ENCODE assay signal across 1 cellular context in the genomic region with DNA sequence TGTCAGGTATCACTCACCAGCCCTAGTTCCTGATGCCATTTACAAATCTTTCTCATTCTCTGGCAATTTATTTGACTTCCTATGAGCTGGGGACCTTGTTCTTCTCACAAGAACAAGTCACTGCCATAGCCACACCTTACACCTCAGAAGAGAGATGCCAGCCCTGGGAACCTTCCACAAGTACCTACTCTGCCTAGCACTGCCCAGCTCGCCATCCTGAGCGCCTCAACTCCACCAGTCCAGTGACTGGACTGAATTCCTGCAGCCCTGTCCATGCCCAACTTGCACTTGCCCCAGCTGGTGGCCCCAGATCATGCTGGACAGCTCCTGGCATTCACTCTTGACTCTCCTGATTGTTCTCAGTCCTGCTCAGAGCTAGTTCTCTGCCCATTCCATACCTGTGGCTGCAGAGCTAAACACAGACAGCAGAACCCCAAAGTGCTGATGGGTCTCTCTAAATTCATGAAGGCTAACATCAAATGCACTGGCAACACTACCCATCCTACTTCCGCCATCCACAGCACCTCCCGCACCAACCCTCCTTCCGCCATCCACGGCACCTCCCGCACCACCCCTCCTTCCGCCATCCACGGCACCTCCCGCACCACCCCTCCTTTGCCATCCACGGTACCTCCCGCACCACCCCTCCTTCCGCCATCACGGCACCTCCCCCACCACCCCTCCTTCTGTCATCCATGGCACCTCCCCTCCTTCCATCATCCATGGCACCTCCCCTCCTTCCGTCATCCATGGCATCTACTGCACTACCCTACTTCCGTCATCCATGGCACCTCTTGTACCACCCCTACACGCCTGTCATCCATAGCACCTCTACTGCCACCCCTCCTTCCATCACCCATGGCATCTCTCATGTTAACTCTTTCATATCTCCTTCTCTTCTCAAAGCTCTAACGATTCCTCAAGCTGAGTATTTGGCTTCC.
TF ChIP-seq lines count a peak whose summit lies in the region.

No MANE protein-coding gene starts in this region.

TF ChIP-seq in K562, 482 proteins besides CTCF, POLR2A, EP300 and RAD21 (continued from another document and continues in another):
- TF ChIP-seq CBX2 (IDR thresholded peaks at IDR 0.05; ENCODE audit: insufficient read depth, low read length, poor library complexity, severe bottlenecking), result no peak
- no peak for TF ChIP-seq FOXJ2 (tag; IDR thresholded peaks at IDR 0.05)
- TF ChIP-seq MAFK (IDR thresholded peaks at IDR 0.05; ENCODE audit: low read length), result 0 out of 2 replicates have a peak, but pooled peaks have one; percentile 16
- no peak for TF ChIP-seq KAT8 (IDR thresholded peaks at IDR 0.05; ENCODE audit: low read depth)
- TF ChIP-seq, protein P1, sequence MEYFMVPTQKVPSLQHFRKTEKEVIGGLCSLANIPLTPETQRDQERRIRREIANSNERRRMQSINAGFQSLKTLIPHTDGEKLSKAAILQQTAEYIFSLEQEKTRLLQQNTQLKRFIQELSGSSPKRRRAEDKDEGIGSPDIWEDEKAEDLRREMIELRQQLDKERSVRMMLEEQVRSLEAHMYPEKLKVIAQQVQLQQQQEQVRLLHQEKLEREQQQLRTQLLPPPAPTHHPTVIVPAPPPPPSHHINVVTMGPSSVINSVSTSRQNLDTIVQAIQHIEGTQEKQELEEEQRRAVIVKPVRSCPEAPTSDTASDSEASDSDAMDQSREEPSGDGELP (CRISPR knock-in tag; IDR thresholded peaks at IDR 0.05; ENCODE audit: borderline replicate concordance), result no peak
- 0 out of 2 replicates have a peak, but pooled peaks have one; percentile 74 for TF ChIP-seq ZNF76 (CRISPR knock-in tag; IDR thresholded peaks at IDR 0.05; ENCODE audit: borderline replicate concordance)
- TF ChIP-seq ZFPM2 (CRISPR knock-in tag; IDR thresholded peaks at IDR 0.05), result no peak
- no peak; the same call in 1 of the 2 replicates for TF ChIP-seq MTA1 (IDR thresholded peaks at IDR 0.05; ENCODE audit: borderline replicate concordance)
- TF ChIP-seq, protein P2, sequence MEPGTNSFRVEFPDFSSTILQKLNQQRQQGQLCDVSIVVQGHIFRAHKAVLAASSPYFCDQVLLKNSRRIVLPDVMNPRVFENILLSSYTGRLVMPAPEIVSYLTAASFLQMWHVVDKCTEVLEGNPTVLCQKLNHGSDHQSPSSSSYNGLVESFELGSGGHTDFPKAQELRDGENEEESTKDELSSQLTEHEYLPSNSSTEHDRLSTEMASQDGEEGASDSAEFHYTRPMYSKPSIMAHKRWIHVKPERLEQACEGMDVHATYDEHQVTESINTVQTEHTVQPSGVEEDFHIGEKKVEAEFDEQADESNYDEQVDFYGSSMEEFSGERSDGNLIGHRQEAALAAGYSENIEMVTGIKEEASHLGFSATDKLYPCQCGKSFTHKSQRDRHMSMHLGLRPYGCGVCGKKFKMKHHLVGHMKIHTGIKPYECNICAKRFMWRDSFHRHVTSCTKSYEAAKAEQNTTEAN (CRISPR knock-in tag; IDR thresholded peaks at IDR 0.05), result no peak
- TF ChIP-seq, protein P3, sequence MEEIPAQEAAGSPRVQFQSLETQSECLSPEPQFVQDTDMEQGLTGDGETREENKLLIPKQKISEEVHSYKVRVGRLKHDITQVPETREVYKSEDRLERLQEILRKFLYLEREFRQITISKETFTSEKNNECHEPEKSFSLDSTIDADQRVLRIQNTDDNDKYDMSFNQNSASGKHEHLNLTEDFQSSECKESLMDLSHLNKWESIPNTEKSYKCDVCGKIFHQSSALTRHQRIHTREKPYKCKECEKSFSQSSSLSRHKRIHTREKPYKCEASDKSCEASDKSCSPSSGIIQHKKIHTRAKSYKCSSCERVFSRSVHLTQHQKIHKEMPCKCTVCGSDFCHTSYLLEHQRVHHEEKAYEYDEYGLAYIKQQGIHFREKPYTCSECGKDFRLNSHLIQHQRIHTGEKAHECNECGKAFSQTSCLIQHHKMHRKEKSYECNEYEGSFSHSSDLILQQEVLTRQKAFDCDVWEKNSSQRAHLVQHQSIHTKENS (CRISPR knock-in tag; IDR thresholded peaks at IDR 0.05), result no peak
- no peak for TF ChIP-seq NEUROD1 (IDR thresholded peaks at IDR 0.05; ENCODE audit: borderline replicate concordance, low read depth, low read length, partially characterized antibody)
- no peak for TF ChIP-seq SRSF9 (IDR thresholded peaks at IDR 0.05; ENCODE audit: borderline replicate concordance, low read depth, low read length)
- TF ChIP-seq BRD4 (IDR thresholded peaks at IDR 0.05), result peak; percentile 49; the same call in 1 of the 2 replicates
- TF ChIP-seq FIP1L1 (IDR thresholded peaks at IDR 0.05; ENCODE audit: low read depth, low read length, poor library complexity, severe bottlenecking), result no peak
- peak; percentile 82 for TF ChIP-seq ELF4 (CRISPR knock-in tag; IDR thresholded peaks at IDR 0.05)
- no peak for TF ChIP-seq MTF1 (CRISPR knock-in tag; IDR thresholded peaks at IDR 0.05; ENCODE audit: borderline replicate concordance)
- no peak for TF ChIP-seq ZC3H4 (CRISPR knock-in tag; IDR thresholded peaks at IDR 0.05; ENCODE audit: borderline replicate concordance)
- no peak for TF ChIP-seq NUFIP1 (IDR thresholded peaks at IDR 0.05; ENCODE audit: partially characterized antibody)
- peak; percentile 8 for TF ChIP-seq RBBP5 (IDR thresholded peaks at IDR 0.05; ENCODE audit: borderline replicate concordance, insufficient read depth, low read length, poor library complexity, severe bottlenecking)
- no peak for TF ChIP-seq RBM15 (IDR thresholded peaks at IDR 0.05; ENCODE audit: insufficient read depth, low read length)
- TF ChIP-seq, protein P4, sequence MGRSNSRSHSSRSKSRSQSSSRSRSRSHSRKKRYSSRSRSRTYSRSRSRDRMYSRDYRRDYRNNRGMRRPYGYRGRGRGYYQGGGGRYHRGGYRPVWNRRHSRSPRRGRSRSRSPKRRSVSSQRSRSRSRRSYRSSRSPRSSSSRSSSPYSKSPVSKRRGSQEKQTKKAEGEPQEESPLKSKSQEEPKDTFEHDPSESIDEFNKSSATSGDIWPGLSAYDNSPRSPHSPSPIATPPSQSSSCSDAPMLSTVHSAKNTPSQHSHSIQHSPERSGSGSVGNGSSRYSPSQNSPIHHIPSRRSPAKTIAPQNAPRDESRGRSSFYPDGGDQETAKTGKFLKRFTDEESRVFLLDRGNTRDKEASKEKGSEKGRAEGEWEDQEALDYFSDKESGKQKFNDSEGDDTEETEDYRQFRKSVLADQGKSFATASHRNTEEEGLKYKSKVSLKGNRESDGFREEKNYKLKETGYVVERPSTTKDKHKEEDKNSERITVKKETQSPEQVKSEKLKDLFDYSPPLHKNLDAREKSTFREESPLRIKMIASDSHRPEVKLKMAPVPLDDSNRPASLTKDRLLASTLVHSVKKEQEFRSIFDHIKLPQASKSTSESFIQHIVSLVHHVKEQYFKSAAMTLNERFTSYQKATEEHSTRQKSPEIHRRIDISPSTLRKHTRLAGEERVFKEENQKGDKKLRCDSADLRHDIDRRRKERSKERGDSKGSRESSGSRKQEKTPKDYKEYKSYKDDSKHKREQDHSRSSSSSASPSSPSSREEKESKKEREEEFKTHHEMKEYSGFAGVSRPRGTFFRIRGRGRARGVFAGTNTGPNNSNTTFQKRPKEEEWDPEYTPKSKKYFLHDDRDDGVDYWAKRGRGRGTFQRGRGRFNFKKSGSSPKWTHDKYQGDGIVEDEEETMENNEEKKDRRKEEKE (IDR thresholded peaks at IDR 0.05; ENCODE audit: borderline replicate concordance in 1 of 2, control insufficient read depth in 1 of 2, low read depth in 2 of 2, low read length in 1 of 2), result no peak
- TF ChIP-seq MYC (IDR thresholded peaks at IDR 0.05; ENCODE audit: low read depth, low read length), result peak; percentile 30; the same call in 1 of the 2 replicates
- TF ChIP-seq MYC (CRISPR knock-in tag; IDR thresholded peaks at IDR 0.05; ENCODE audit: borderline replicate concordance, low read depth), result peak; percentile 73; the same call in 1 of the 2 replicates
- TF ChIP-seq, protein P5, sequence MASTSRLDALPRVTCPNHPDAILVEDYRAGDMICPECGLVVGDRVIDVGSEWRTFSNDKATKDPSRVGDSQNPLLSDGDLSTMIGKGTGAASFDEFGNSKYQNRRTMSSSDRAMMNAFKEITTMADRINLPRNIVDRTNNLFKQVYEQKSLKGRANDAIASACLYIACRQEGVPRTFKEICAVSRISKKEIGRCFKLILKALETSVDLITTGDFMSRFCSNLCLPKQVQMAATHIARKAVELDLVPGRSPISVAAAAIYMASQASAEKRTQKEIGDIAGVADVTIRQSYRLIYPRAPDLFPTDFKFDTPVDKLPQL (IDR thresholded peaks at IDR 0.05; ENCODE audit: extremely low read depth, insufficient read length), result no peak
- TF ChIP-seq ETS2 (tag; IDR thresholded peaks at IDR 0.05; ENCODE audit: borderline replicate concordance, poor library complexity, severe bottlenecking), result no peak
- TF ChIP-seq, protein P6, sequence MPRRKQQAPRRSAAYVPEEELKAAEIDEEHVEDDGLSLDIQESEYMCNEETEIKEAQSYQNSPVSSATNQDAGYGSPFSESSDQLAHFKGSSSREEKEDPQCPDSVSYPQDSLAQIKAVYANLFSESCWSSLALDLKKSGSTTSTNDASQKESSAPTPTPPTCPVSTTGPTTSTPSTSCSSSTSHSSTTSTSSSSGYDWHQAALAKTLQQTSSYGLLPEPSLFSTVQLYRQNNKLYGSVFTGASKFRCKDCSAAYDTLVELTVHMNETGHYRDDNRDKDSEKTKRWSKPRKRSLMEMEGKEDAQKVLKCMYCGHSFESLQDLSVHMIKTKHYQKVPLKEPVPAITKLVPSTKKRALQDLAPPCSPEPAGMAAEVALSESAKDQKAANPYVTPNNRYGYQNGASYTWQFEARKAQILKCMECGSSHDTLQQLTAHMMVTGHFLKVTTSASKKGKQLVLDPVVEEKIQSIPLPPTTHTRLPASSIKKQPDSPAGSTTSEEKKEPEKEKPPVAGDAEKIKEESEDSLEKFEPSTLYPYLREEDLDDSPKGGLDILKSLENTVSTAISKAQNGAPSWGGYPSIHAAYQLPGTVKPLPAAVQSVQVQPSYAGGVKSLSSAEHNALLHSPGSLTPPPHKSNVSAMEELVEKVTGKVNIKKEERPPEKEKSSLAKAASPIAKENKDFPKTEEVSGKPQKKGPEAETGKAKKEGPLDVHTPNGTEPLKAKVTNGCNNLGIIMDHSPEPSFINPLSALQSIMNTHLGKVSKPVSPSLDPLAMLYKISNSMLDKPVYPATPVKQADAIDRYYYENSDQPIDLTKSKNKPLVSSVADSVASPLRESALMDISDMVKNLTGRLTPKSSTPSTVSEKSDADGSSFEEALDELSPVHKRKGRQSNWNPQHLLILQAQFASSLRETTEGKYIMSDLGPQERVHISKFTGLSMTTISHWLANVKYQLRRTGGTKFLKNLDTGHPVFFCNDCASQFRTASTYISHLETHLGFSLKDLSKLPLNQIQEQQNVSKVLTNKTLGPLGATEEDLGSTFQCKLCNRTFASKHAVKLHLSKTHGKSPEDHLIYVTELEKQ (CRISPR knock-in tag; IDR thresholded peaks at IDR 0.05), result no peak
- TF ChIP-seq NONO (IDR thresholded peaks at IDR 0.05; ENCODE audit: low read depth in 2 of 2, low read length in 1 of 2), result no peak
- TF ChIP-seq, protein P7, sequence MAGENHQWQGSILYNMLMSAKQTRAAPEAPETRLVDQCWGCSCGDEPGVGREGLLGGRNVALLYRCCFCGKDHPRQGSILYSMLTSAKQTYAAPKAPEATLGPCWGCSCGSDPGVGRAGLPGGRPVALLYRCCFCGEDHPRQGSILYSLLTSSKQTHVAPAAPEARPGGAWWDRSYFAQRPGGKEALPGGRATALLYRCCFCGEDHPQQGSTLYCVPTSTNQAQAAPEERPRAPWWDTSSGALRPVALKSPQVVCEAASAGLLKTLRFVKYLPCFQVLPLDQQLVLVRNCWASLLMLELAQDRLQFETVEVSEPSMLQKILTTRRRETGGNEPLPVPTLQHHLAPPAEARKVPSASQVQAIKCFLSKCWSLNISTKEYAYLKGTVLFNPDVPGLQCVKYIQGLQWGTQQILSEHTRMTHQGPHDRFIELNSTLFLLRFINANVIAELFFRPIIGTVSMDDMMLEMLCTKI (IDR thresholded peaks at IDR 0.05; ENCODE audit: partially characterized antibody), result no peak
- TF ChIP-seq BDP1 (IDR thresholded peaks at IDR 0.05; ENCODE audit: insufficient read depth, insufficient read length), result no peak
- TF ChIP-seq, protein P8, sequence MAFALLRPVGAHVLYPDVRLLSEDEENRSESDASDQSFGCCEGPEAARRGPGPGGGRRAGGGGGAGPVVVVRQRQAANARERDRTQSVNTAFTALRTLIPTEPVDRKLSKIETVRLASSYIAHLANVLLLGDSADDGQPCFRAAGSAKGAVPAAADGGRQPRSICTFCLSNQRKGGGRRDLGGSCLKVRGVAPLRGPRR (CRISPR knock-in tag; IDR thresholded peaks at IDR 0.05), result no peak
- no peak for TF ChIP-seq POLR3G (IDR thresholded peaks at IDR 0.05; ENCODE audit: extremely low read depth, insufficient read length, insufficient replicate concordance)
- TF ChIP-seq FOXP1 (CRISPR knock-in tag; IDR thresholded peaks at IDR 0.05), result peak; percentile 84; the same call in 1 of the 2 replicates
- TF ChIP-seq NCOA4 (IDR thresholded peaks at IDR 0.05; ENCODE audit: partially characterized antibody), result no peak
- TF ChIP-seq SMARCA4 (IDR thresholded peaks at IDR 0.05), result no peak
- TF ChIP-seq, protein P9, sequence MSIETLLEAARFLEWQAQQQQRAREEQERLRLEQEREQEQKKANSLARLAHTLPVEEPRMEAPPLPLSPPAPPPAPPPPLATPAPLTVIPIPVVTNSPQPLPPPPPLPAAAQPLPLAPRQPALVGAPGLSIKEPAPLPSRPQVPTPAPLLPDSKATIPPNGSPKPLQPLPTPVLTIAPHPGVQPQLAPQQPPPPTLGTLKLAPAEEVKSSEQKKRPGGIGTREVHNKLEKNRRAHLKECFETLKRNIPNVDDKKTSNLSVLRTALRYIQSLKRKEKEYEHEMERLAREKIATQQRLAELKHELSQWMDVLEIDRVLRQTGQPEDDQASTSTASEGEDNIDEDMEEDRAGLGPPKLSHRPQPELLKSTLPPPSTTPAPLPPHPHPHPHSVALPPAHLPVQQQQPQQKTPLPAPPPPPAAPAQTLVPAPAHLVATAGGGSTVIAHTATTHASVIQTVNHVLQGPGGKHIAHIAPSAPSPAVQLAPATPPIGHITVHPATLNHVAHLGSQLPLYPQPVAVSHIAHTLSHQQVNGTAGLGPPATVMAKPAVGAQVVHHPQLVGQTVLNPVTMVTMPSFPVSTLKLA (conservative IDR thresholded peaks at IDR 0.05), result no peak
- no peak for TF ChIP-seq ZNF347 (CRISPR knock-in tag; IDR thresholded peaks at IDR 0.05; ENCODE audit: low read depth)
- no peak for TF ChIP-seq PPARD (CRISPR knock-in tag; IDR thresholded peaks at IDR 0.05)
- peak; percentile 54 for TF ChIP-seq POLR2G (IDR thresholded peaks at IDR 0.05; ENCODE audit: low read depth, low read length)
- peak; percentile 78; the same call in 1 of the 2 replicates for TF ChIP-seq E2F3 (CRISPR knock-in tag; IDR thresholded peaks at IDR 0.05)
- TF ChIP-seq, protein P10, sequence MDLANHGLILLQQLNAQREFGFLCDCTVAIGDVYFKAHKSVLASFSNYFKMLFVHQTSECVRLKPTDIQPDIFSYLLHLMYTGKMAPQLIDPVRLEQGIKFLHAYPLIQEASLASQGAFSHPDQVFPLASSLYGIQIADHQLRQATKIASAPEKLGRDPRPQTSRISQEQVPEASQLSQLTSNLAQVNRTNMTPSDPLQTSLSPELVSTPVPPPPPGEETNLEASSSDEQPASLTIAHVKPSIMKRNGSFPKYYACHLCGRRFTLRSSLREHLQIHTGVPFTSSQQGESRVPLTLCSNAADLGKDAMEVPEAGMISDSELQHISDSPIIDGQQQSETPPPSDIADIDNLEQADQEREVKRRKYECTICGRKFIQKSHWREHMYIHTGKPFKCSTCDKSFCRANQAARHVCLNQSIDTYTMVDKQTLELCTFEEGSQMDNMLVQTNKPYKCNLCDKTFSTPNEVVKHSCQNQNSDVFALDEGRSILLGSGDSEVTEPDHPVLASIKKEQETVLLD (IDR thresholded peaks at IDR 0.05), result peak; percentile 50; the same call in 1 of the 2 replicates
- no peak for TF ChIP-seq ZNF778 (CRISPR knock-in tag; IDR thresholded peaks at IDR 0.05)
